In the genomic region with DNA sequence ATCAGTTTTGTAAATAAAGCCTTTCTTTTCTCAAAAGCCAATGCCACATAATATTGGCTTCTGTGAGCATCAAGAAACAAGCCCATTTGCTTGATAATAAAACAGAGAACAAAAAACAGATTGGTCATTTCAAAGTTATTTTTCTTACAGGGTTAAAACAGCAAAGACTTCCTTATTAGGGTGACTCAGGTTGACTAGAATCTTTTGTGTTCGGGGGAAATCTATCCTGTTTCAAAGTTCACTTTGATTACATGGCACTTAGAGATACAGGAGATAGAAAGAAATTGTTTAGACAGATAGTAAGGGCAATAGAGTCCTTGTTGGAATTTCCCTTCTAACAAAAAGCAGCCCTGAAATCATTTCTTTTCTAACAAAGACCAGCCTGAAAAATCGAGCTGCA, we compare ENCODE assay signal across 17 cellular contexts.
"Had no signal": no experiment of that assay in that cellular context is flagged by ENCODE, and none has a peak within 500 bp of the region (broad histone marks: within the 10 kb centered on the region; RNA-seq: fewer than 3 reads in every experiment).

No MANE protein-coding gene starts in this region.

- H3K27me3 ChIP-seq: body of pancreas, esophagus muscularis mucosa, suprapubic skin, upper lobe of left lung had no signal

- H3K27me3 Mint-ChIP-seq: activated B cell treated with CpG ODN at 0.5 μM for 24 hours; activated CD4-positive, alpha-beta T cell treated with anti-CD3 and anti-CD28 coated beads, Interleukin-2, amount 10 ng/mL, durations not matched to agents 24 days and 14 days; activated naive CD4-positive, alpha-beta T cell treated with anti-CD3 and anti-CD28 coated beads, Interleukin-2, amount 50 U/mL, for 24 hours; activated T-helper 17 cell treated with anti-CD3 and anti-CD28 coated beads, Interleukin-2, amount 50 U/mL, for 72 hours had no signal

- H3K4me1 ChIP-seq: body of pancreas, esophagus muscularis mucosa, suprapubic skin, upper lobe of left lung had no signal

- H3K9me3 ChIP-seq: body of pancreas, esophagus muscularis mucosa, suprapubic skin, upper lobe of left lung had no signal

- ATAC-seq: activated T-helper 17 cell treated with anti-CD3 and anti-CD28 coated beads, Interleukin-2, amount 50 U/mL, for 72 hours; body of pancreas; left lobe of liver; natural killer cell; stimulated activated naive CD8-positive, alpha-beta T cell treated with anti-CD3 and anti-CD28 coated beads, Interleukin-15, Interleukin-2, amounts not matched to agents 100 U/mL and 50 U/mL, for 24 hours had no signal

- DNase-seq: activated B cell treated with CpG ODN at 0.5 μM for 24 hours; activated CD4-positive, alpha-beta T cell treated with anti-CD3 and anti-CD28 coated beads, Interleukin-2, amount 10 ng/mL, durations not matched to agents 24 days and 14 days; activated CD8-positive, alpha-beta memory T cell treated with anti-CD3 and anti-CD28 coated beads for 24 hours; body of pancreas; glutamatergic neuron; natural killer cell; nucleus accumbens; stimulated activated CD4-positive, alpha-beta T cell treated with anti-CD3 and anti-CD28 coated beads, Interleukin-4, amount 100 ng/mL, for 1 hour; stimulated activated CD8-positive, alpha-beta memory T cell treated with anti-CD3 and anti-CD28 coated beads, Interleukin-4, amount 100 ng/mL, for 48 hours; stimulated activated naive CD8-positive, alpha-beta T cell treated with anti-CD3 and anti-CD28 coated beads, Interleukin-15, Interleukin-2, amounts not matched to agents 100 U/mL and 50 U/mL, for 24 hours; upper lobe of left lung had no signal

- H3K4me3 Mint-ChIP-seq: activated B cell treated with CpG ODN at 0.5 μM for 24 hours; activated CD4-positive, alpha-beta T cell treated with anti-CD3 and anti-CD28 coated beads, Interleukin-2, amount 10 ng/mL, durations not matched to agents 24 days and 14 days; activated naive CD4-positive, alpha-beta T cell treated with anti-CD3 and anti-CD28 coated beads, Interleukin-2, amount 50 U/mL, for 24 hours; activated T-helper 17 cell treated with anti-CD3 and anti-CD28 coated beads, Interleukin-2, amount 50 U/mL, for 72 hours; natural killer cell; T-helper 1 cell treated with Interleukin-12 subunit alpha and Interleukin-12 subunit beta and Interleukin-4 antibody, amounts not matched to agents 30 μg/mL and 1 μg/mL, for 36 hours had no signal

- H3K27ac Mint-ChIP-seq: activated B cell treated with CpG ODN at 0.5 μM for 24 hours; activated CD4-positive, alpha-beta T cell treated with anti-CD3 and anti-CD28 coated beads, Interleukin-2, amount 10 ng/mL, durations not matched to agents 24 days and 14 days; activated naive CD4-positive, alpha-beta T cell treated with anti-CD3 and anti-CD28 coated beads, Interleukin-2, amount 50 U/mL, for 24 hours; activated T-helper 17 cell treated with anti-CD3 and anti-CD28 coated beads, Interleukin-2, amount 50 U/mL, for 72 hours; natural killer cell; T-helper 1 cell treated with Interleukin-12 subunit alpha and Interleukin-12 subunit beta and Interleukin-4 antibody, amounts not matched to agents 30 μg/mL and 1 μg/mL, for 36 hours had no signal

- H3K36me3 Mint-ChIP-seq: activated naive CD4-positive, alpha-beta T cell treated with anti-CD3 and anti-CD28 coated beads, Interleukin-2, amount 50 U/mL, for 24 hours; natural killer cell had no signal

- H3K9me3 Mint-ChIP-seq: activated B cell treated with CpG ODN at 0.5 μM for 24 hours; activated CD4-positive, alpha-beta T cell treated with anti-CD3 and anti-CD28 coated beads, Interleukin-2, amount 10 ng/mL, durations not matched to agents 24 days and 14 days; activated naive CD4-positive, alpha-beta T cell treated with anti-CD3 and anti-CD28 coated beads, Interleukin-2, amount 50 U/mL, for 24 hours; activated T-helper 17 cell treated with anti-CD3 and anti-CD28 coated beads, Interleukin-2, amount 50 U/mL, for 72 hours had no signal

- H3K4me1 Mint-ChIP-seq: activated B cell treated with CpG ODN at 0.5 μM for 24 hours; activated naive CD4-positive, alpha-beta T cell treated with anti-CD3 and anti-CD28 coated beads, Interleukin-2, amount 50 U/mL, for 24 hours; activated T-helper 17 cell treated with anti-CD3 and anti-CD28 coated beads, Interleukin-2, amount 50 U/mL, for 72 hours; natural killer cell had no signal

- H3K4me3 ChIP-seq: body of pancreas, esophagus muscularis mucosa, suprapubic skin, upper lobe of left lung had no signal

- H3K27ac ChIP-seq: body of pancreas, esophagus muscularis mucosa, suprapubic skin, upper lobe of left lung had no signal

- H3K36me3 ChIP-seq: esophagus muscularis mucosa, suprapubic skin, upper lobe of left lung had no signal
